ENCODE assay signal across 8 cellular contexts in genomic region chr13:113002206-113002821, GRCh38. TPM values are rescaled to one million over a fixed set of nuclear protein-coding genes. Genes with fewer than 3 reads are reported as not detected.
A peak's percentile ranks its signal among the peaks of the same experiment; 100 is the strongest.
DNase-seq lines count a peak whose midpoint lies in the region; ATAC-seq and TF ChIP-seq lines count a peak whose summit lies in the region.

No MANE protein-coding gene starts in this region.

- H3K9me3 ChIP-seq in A673 (ENCODE audit: low read depth, low read length, poor library complexity, severe bottlenecking) (no peaks in the 10 kb centered on the region), IMR-90 (ENCODE audit: control insufficient read depth, insufficient read depth, low read length) (no peaks in the 10 kb centered on the region; the same call in 1 of the 2 replicates), SJCRH30 (replicated peaks) (no peaks in the 10 kb centered on the region)

- POLR2A ChIA-PET in A673 (lab: Charles Lee; ENCODE audit: low non-redundant PET) = no interaction called here
- POLR2A ChIA-PET in IMR-90 (lab: Charles Lee; ENCODE audit: unreplicated experiment) = no interaction called here

- H3K4me1 ChIP-seq in A673 (ENCODE audit: insufficient read depth, low read length, poor library complexity, severe bottlenecking) = peaks cover 12% of the 10 kb centered on the region
- H3K4me1 ChIP-seq in IMR-90 (ENCODE audit: control insufficient read depth, insufficient read depth, low read length) = no peaks in the 10 kb centered on the region; the same call in 1 of the 2 replicates
- H3K4me1 ChIP-seq in SJCRH30 = peaks cover 15% of the 10 kb centered on the region

- no peak overlapping the region for H2BK15ac ChIP-seq in IMR-90 (ENCODE audit: low read depth, low read length)

- no peak overlapping the region for H3K14ac ChIP-seq in IMR-90 (replicated peaks; ENCODE audit: low read depth, low read length)

- peak; percentile 61 for TF ChIP-seq CTCF in A673 (conservative IDR thresholded peaks at IDR 0.05; ENCODE audit: low read depth, low read length)
- TF ChIP-seq CTCF in IMR-90 (conservative IDR thresholded peaks at IDR 0.05; ENCODE audit: low read depth, low read length) = 0 out of 2 replicates have a peak, but pooled peaks have one; percentile 7

- H2AK5ac ChIP-seq in IMR-90 (ENCODE audit: low read depth, low read length) = no peak overlapping the region

- H3K27me3 ChIP-seq in A673 (replicated peaks; ENCODE audit: insufficient read depth, low read depth, low read length, poor library complexity) (peaks cover 6% of the 10 kb centered on the region), IMR-90 (ENCODE audit: control insufficient read depth, insufficient read depth, low read length) (peaks cover 67% of the 10 kb centered on the region), SJCRH30 (peaks cover 10% of the 10 kb centered on the region; the same call in 1 of the 2 replicates)

- no peak overlapping the region for H3K4me2 ChIP-seq in IMR-90 (ENCODE audit: low read depth, low read length)

- ATAC-seq in IMR-90 (ENCODE audit: low read depth) (no peak), left colon (peak; percentile 46), HG02763 (IDR thresholded peaks at IDR 0.05; ENCODE audit: unreplicated experiment) (no peak), GM19328 (IDR thresholded peaks at IDR 0.05; ENCODE audit: unreplicated experiment) (no peak), HG03039 (IDR thresholded peaks at IDR 0.05; ENCODE audit: unreplicated experiment) (no peak)

- no peaks in the 10 kb centered on the region for H3K79me1 ChIP-seq in IMR-90 (ENCODE audit: low read depth in 1 of 2, low read length in 2 of 2)

- dilution Hi-C loops in IMR-90 (cut with HindIII; ENCODE audit: low sequenced_read_pairs, unreplicated experiment) = no loop called here

- no peak overlapping the region for H4K5ac ChIP-seq in IMR-90 (ENCODE audit: low read depth, low read length)

- no peak overlapping the region for H4K91ac ChIP-seq in IMR-90 (ENCODE audit: insufficient read depth, low read depth, low read length)

- CTCF ChIA-PET in A673 (lab: Charles Lee) = no interaction called here
- CTCF ChIA-PET in IMR-90 (lab: Yijun Ruan, JAX) = no interaction called here

- H3K36me3 ChIP-seq in A673 (ENCODE audit: insufficient read depth, low read length, poor library complexity, severe bottlenecking) = no peaks in the 10 kb centered on the region
- no peaks in the 10 kb centered on the region for H3K36me3 ChIP-seq in IMR-90 (ENCODE audit: control insufficient read depth, insufficient read depth, low read length)
- no peaks in the 10 kb centered on the region for H3K36me3 ChIP-seq in SJCRH30

- no peak overlapping the region for H2BK5ac ChIP-seq in IMR-90 (ENCODE audit: low read depth, low read length, poor library complexity, severe bottlenecking)

- H3K27ac ChIP-seq in A673 (ENCODE audit: low read depth, low read length, poor library complexity, severe bottlenecking) = no peak overlapping the region
- no peak overlapping the region for H3K27ac ChIP-seq in IMR-90 (ENCODE audit: insufficient read depth, low read length)
- peak overlapping the region; percentile 58; the same call in 1 of the 2 replicates for H3K27ac ChIP-seq in SJCRH30

- no peak overlapping the region for H3K23ac ChIP-seq in IMR-90 (ENCODE audit: low read depth, low read length)

- H2BK120ac ChIP-seq in IMR-90 (ENCODE audit: low read depth, low read length) = no peak overlapping the region

- no peak overlapping the region for H4K8ac ChIP-seq in IMR-90 (ENCODE audit: low read depth in 2 of 2, low read length in 2 of 2)

- no peak overlapping the region for H3K9ac ChIP-seq in IMR-90 (ENCODE audit: low read depth, low read length)

- no peak overlapping the region for H2AK9ac ChIP-seq in IMR-90 (replicated peaks; ENCODE audit: low read depth, low read length, poor library complexity)

- TF ChIP-seq RAD21 in IMR-90 (IDR thresholded peaks at IDR 0.05; ENCODE audit: low read length) = no peak

- in situ Hi-C loops in IMR-90 (cut with MboI; ENCODE audit: low sequenced_read_pairs) = no loop called here

- H3K4ac ChIP-seq in IMR-90 (ENCODE audit: low read depth, low read length) = no peak overlapping the region

- WGBS in IMR-90 (ENCODE audit: extremely low coverage in 2 of 2, insufficient read length in 1 of 2), 2 experiments = 51% methylated on average over 3 of the region's 14 CpGs; no CpG with 5 or more reads in 1 of the 2 experiments

- H3K56ac ChIP-seq in IMR-90 (ENCODE audit: extremely low read depth, insufficient read depth, low read length) = no peak overlapping the region

- no peaks in the 10 kb centered on the region; the same call in 1 of the 2 replicates for H4K20me1 ChIP-seq in IMR-90 (ENCODE audit: insufficient read depth, low read length)

- H3K9me1 ChIP-seq in IMR-90 (ENCODE audit: insufficient read depth, low read length) = no peaks in the 10 kb centered on the region

- peak overlapping the region; percentile 42 for H3K4me3 ChIP-seq in A673 (ENCODE audit: low read depth, low read length, poor library complexity, severe bottlenecking)
- no peak overlapping the region for H3K4me3 ChIP-seq in IMR-90 (ENCODE audit: insufficient read depth, low read depth, low read length)
- peak overlapping the region; percentile 57 for H3K4me3 ChIP-seq in SJCRH30

- H2BK20ac ChIP-seq in IMR-90 (ENCODE audit: low read depth, low read length) = no peak overlapping the region

- no peak overlapping the region for H3K18ac ChIP-seq in IMR-90 (ENCODE audit: low read depth, low read length)

- no TSS peak for BruUV-seq in A673 (replicated peaks; lab: Mats Ljungman, UMichigan)
- BruUV-seq in IMR-90 (replicated peaks; lab: Mats Ljungman, UMichigan) = no TSS peak

- intact Hi-C loops in A673 (cut with micrococcal nuclease; ENCODE audit: unreplicated experiment) (no loop called here), IMR-90 (cut with micrococcal nuclease) (no loop called here), left colon (cut with DNase I, micrococcal nuclease) (no loop called here)

- no peak overlapping the region for H2AFZ ChIP-seq in IMR-90 (replicated peaks; ENCODE audit: low read length, poor library complexity)

- TF ChIP-seq POLR2A in IMR-90 (IDR thresholded peaks at IDR 0.05; ENCODE audit: low read depth, low read length) = no peak

- DNase-seq in A673 (ENCODE audit: low spot score) (peak; percentile 29), IMR-90 (no peak), SJCRH30 (peak; percentile 66 to 77), left colon (peak in 1 of 2 donors; percentile 50)
- DNase-seq in NK-92 treated with Interleukin-12 subunit alpha and Interleukin-12 subunit beta, amount 100 ng/mL, for 24 hours (lab: John Stamatoyannopoulos, UW) = no peak

TF ChIP-seq in IMR-90, 13 proteins besides CTCF, POLR2A, EP300 and RAD21:
- TF ChIP-seq RCOR1 (IDR thresholded peaks at IDR 0.05; ENCODE audit: insufficient replicate concordance, low read length) (no peak), BHLHE40 (IDR thresholded peaks at IDR 0.05; ENCODE audit: low read depth, low read length) (no peak), NFE2L2 (IDR thresholded peaks at IDR 0.05; ENCODE audit: low read depth, low read length) (no peak), CEBPB (IDR thresholded peaks at IDR 0.05; ENCODE audit: low read depth, low read length) (no peak), RFX5 (IDR thresholded peaks at IDR 0.05; ENCODE audit: low read depth, low read length) (no peak), FOS (IDR thresholded peaks at IDR 0.05; ENCODE audit: low read depth, low read length) (no peak), ELK1 (IDR thresholded peaks at IDR 0.05; ENCODE audit: borderline replicate concordance, low read depth, low read length) (no peak), CHD1 (IDR thresholded peaks at IDR 0.05; ENCODE audit: low read depth, low read length) (no peak), USF2 (IDR thresholded peaks at IDR 0.05; ENCODE audit: low read depth, low read length) (no peak), MAFK (IDR thresholded peaks at IDR 0.05; ENCODE audit: low read depth, low read length) (no peak), SMC3 (IDR thresholded peaks at IDR 0.05; ENCODE audit: low read depth, low read length) (no peak), MAZ (IDR thresholded peaks at IDR 0.05; ENCODE audit: borderline replicate concordance, low read depth, low read length) (no peak), MXI1 (IDR thresholded peaks at IDR 0.05; ENCODE audit: borderline replicate concordance, low read depth, low read length) (no peak)

RNA-seq across cellular contexts. Expression of gene MCF2L, which starts 33.3 kb away (rescaled TPM):
- total RNA-seq in A673 (2021) = 7.0 and 9.5 TPM in 2 replicates
- 0.18 TPM in 1 of 2 replicates, not detected in the other for total RNA-seq in IMR-90 (2012; rRNA removed)
- not detected in 2 replicates for polyA plus RNA-seq in IMR-90 (2012; rRNA removed)
- polyA plus RNA-seq in IMR-90 (2012; cell fraction: cytosol; rRNA removed) = 0.02 and 0.09 TPM in 2 replicates
- polyA plus RNA-seq in IMR-90 (2012; cell fraction: nucleus; rRNA removed; ENCODE audit: low replicate concordance) = 0.09 and 0.11 TPM in 2 replicates
- 4.4 and 4.6 TPM in 2 replicates for total RNA-seq in SJCRH30 (2014; rRNA removed; shearing (Covaris generic))
- total RNA-seq in left colon = 100 to 1,000 TPM in 1 of 2 donors, 10 to 100 TPM in 1; 86.9 to 101 TPM

Comparison
In these comparisons a context has a peak if more than half of its experiments do, and no peak if none do; other contexts are left out.
1. DNase-seq: peak in A673 (single experiment) and SJCRH30 (2 of 2); none in IMR-90 (single experiment) and NK-92 treated with Interleukin-12 subunit alpha and Interleukin-12 subunit beta, amount 100 ng/mL, for 24 hours (single experiment).